ENCODE assay signal across 35 cellular contexts in genomic region chr3:110855207-110855606, GRCh38.
"Had no signal": no experiment of that assay in that cellular context is flagged by ENCODE, and none has a peak within 500 bp of the region (broad histone marks: within the 10 kb centered on the region; RNA-seq: fewer than 3 reads in every experiment).

No MANE protein-coding gene starts in this region.

- H3K9me3 ChIP-seq: MG63 had no signal

- H3K9ac ChIP-seq: KMS-11 had no signal

- H3K4me2 ChIP-seq: KMS-11 had no signal

- H3K27ac ChIP-seq: KMS-11 had no signal

- DNase-seq: Karpas-422, Kasumi-1, KBM-7, KG1, MG63, MM.1S, MV-4-11, NCI-H1048, NCI-H1092, NCI-H1092 treated with DMSO at 0.1 percent for 48 hours, NCI-H1105, NCI-H1105 treated with DMSO at 0.1 percent for 48 hours, NCI-H1417, NCI-H1417 treated with DMSO at 0.1 percent for 48 hours, NCI-H1436, NCI-H1436 treated with DMSO at 0.1 percent for 48 hours, NCI-H146, NCI-H1694, NCI-H1694 treated with DMSO at 0.1 percent for 48 hours, NCI-H187, NCI-H187 treated with DMSO at 0.1 percent for 48 hours, NCI-H1930, NCI-H2029, NCI-H2029 treated with DMSO at 0.1 percent for 48 hours, NCI-H2081, NCI-H2081 treated with DMSO at 0.1 percent for 48 hours, NCI-H2107, NCI-H2171, NCI-H2171 treated with DMSO at 0.1 percent for 48 hours, NCI-H2227 treated with DMSO at 0.1 percent for 48 hours, NCI-H226, NCI-H345, NCI-H446, NCI-H446 treated with DMSO at 0.1 percent for 48 hours had no signal

- H3K27me3 ChIP-seq: MG63 had no signal

- H3K4me3 ChIP-seq: MG63 had no signal

- H3K36me3 ChIP-seq: MG63 had no signal
